1 cellular context compared by ENCODE assay signal in the genomic region with DNA sequence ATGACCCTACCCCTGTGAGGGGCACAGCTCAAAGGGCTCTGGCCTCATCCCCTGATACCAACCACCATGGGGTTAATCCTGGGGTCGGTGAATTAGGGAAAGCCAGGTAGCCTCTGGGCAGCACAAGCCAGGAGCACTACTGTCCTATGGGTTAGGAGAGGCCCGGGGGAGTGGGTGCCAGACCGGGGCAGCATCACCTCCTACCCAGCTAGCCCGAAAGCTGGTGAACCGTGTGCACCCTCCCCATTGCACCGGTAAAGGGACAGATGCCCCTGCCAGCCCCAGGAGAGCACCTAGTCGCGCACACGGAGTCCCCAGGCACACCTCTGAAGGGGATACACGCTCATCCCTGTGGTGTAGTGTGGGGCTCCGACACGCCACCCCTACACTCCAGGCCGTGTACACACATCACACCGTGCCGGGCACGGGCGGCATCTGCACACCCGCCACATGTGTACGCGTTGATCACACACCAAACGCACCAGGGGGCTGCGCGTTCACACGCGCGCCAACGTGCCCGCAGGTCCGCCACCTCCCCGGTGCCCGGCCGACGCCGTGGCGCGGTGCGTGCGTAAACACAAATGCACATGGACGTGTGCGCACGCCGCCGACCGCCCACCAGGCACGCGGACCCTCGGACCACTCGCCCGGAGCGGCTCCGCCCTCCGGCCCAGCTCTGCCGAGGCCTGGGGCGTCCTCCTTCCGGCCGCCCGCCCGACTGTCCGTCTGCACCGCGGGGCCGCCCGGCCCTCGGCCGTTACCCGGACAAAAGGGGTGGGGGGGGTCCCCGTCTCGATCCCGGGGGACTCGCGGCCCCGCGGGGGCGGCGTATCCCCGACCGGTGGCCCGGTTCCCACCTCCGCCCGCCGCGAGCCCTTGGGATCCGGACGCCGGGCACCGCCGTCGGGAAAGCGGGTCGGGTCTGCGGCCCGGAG.
TF ChIP-seq lines count a peak whose summit lies in the region.

No MANE protein-coding gene starts in this region.

TF ChIP-seq in HepG2, 621 proteins besides CTCF, POLR2A, EP300 and RAD21 (continued from another document and continues in another):
- TF ChIP-seq, protein P1, sequence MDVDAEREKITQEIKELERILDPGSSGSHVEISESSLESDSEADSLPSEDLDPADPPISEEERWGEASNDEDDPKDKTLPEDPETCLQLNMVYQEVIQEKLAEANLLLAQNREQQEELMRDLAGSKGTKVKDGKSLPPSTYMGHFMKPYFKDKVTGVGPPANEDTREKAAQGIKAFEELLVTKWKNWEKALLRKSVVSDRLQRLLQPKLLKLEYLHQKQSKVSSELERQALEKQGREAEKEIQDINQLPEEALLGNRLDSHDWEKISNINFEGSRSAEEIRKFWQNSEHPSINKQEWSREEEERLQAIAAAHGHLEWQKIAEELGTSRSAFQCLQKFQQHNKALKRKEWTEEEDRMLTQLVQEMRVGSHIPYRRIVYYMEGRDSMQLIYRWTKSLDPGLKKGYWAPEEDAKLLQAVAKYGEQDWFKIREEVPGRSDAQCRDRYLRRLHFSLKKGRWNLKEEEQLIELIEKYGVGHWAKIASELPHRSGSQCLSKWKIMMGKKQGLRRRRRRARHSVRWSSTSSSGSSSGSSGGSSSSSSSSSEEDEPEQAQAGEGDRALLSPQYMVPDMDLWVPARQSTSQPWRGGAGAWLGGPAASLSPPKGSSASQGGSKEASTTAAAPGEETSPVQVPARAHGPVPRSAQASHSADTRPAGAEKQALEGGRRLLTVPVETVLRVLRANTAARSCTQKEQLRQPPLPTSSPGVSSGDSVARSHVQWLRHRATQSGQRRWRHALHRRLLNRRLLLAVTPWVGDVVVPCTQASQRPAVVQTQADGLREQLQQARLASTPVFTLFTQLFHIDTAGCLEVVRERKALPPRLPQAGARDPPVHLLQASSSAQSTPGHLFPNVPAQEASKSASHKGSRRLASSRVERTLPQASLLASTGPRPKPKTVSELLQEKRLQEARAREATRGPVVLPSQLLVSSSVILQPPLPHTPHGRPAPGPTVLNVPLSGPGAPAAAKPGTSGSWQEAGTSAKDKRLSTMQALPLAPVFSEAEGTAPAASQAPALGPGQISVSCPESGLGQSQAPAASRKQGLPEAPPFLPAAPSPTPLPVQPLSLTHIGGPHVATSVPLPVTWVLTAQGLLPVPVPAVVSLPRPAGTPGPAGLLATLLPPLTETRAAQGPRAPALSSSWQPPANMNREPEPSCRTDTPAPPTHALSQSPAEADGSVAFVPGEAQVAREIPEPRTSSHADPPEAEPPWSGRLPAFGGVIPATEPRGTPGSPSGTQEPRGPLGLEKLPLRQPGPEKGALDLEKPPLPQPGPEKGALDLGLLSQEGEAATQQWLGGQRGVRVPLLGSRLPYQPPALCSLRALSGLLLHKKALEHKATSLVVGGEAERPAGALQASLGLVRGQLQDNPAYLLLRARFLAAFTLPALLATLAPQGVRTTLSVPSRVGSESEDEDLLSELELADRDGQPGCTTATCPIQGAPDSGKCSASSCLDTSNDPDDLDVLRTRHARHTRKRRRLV (CRISPR knock-in tag; IDR thresholded peaks at IDR 0.05), result no peak
- 0 out of 2 replicates have a peak, but pooled peaks have one; percentile 6 for TF ChIP-seq ZNF777 (CRISPR knock-in tag; IDR thresholded peaks at IDR 0.05)
- peak; percentile 73; the same call in 1 of the 2 replicates for TF ChIP-seq SAP130 (CRISPR knock-in tag; IDR thresholded peaks at IDR 0.05; ENCODE audit: low read depth)
- no peak for TF ChIP-seq SNRNP70 (IDR thresholded peaks at IDR 0.05; ENCODE audit: low read depth, low read length)
- TF ChIP-seq, protein P2, sequence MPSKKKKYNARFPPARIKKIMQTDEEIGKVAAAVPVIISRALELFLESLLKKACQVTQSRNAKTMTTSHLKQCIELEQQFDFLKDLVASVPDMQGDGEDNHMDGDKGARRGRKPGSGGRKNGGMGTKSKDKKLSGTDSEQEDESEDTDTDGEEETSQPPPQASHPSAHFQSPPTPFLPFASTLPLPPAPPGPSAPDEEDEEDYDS (CRISPR knock-in tag; IDR thresholded peaks at IDR 0.05), result no peak
- no peak for TF ChIP-seq ZBTB38 (CRISPR knock-in tag; IDR thresholded peaks at IDR 0.05)
- TF ChIP-seq, protein P3, sequence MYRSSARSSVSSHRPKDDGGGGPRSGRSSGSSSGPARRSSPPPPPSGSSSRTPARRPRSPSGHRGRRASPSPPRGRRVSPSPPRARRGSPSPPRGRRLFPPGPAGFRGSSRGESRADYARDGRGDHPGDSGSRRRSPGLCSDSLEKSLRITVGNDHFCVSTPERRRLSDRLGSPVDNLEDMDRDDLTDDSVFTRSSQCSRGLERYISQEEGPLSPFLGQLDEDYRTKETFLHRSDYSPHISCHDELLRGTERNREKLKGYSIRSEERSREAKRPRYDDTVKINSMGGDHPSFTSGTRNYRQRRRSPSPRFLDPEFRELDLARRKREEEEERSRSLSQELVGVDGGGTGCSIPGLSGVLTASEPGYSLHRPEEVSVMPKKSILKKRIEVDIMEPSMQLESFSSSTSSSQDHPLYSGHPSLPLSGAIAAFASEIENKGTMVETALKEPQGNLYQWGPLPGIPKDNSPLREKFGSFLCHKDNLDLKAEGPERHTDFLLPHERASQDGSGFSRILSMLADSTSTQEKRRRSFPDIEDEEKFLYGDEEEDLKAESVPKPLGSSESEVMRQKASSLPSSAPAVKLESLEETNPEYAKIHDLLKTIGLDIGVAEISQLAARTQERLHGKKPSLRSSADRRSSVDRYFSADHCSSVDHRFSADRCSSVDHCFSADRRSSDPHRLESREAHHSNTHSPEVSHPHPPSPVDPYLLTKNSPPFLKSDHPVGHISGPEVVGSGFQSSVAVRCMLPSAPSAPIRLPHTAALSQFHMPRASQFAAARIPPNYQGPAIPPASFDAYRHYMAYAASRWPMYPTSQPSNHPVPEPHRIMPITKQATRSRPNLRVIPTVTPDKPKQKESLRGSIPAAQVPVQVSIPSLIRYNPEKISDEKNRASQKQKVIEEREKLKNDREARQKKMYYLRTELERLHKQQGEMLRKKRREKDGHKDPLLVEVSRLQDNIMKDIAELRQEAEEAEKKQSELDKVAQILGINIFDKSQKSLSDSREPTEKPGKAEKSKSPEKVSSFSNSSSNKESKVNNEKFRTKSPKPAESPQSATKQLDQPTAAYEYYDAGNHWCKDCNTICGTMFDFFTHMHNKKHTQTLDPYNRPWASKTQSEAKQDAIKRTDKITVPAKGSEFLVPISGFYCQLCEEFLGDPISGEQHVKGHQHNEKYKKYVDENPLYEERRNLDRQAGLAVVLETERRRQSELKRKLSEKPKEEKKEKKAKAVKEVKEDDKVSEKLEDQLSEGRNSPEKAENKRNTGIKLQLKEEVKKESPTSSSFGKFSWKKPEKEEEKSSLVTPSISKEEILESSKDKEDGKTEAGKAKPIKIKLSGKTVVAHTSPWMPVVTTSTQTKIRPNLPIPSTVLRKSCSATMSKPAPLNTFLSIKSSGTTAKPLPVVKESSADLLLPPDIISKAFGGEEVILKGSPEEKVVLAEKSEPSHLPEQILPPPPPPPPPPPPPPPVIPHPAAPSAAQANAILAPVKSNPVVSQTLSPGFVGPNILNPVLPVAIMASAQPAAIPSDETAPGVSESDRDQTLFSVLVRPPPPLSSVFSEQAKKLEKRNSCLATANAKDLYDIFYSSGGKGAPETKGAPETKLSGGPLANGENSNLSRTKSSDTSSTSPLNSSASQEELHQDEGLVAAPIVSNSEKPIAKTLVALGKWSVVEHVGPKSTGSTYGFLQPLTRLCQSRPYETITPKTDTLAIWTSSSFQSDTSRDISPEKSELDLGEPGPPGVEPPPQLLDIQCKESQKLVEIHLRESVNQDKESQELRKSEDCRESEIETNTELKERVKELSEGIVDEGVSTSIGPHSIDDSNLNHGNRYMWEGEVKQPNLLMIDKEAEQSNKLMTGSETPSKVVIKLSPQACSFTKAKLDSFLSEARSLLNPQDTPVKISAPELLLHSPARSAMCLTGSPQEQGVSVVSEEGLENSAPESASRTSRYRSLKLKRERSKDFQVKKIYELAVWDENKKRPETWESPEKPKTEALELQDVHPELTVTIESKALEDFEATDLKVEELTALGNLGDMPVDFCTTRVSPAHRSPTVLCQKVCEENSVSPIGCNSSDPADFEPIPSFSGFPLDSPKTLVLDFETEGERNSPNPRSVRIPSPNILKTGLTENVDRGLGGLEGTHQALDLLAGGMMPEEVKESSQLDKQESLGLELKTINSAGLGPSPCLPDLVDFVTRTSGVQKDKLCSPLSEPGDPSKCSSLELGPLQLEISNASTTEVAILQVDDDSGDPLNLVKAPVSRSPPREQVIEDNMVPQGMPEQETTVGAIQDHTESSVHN (CRISPR knock-in tag; IDR thresholded peaks at IDR 0.05), result no peak
- no peak for TF ChIP-seq PTBP1 (IDR thresholded peaks at IDR 0.05; ENCODE audit: low read depth, low read length, poor library complexity, severe bottlenecking)
- peak; percentile 49; the same call in 1 of the 2 replicates for TF ChIP-seq ZFP82 (CRISPR knock-in tag; IDR thresholded peaks at IDR 0.05; ENCODE audit: borderline replicate concordance)
- no peak for TF ChIP-seq CCDC6 (CRISPR knock-in tag; IDR thresholded peaks at IDR 0.05)
- TF ChIP-seq, protein P4, sequence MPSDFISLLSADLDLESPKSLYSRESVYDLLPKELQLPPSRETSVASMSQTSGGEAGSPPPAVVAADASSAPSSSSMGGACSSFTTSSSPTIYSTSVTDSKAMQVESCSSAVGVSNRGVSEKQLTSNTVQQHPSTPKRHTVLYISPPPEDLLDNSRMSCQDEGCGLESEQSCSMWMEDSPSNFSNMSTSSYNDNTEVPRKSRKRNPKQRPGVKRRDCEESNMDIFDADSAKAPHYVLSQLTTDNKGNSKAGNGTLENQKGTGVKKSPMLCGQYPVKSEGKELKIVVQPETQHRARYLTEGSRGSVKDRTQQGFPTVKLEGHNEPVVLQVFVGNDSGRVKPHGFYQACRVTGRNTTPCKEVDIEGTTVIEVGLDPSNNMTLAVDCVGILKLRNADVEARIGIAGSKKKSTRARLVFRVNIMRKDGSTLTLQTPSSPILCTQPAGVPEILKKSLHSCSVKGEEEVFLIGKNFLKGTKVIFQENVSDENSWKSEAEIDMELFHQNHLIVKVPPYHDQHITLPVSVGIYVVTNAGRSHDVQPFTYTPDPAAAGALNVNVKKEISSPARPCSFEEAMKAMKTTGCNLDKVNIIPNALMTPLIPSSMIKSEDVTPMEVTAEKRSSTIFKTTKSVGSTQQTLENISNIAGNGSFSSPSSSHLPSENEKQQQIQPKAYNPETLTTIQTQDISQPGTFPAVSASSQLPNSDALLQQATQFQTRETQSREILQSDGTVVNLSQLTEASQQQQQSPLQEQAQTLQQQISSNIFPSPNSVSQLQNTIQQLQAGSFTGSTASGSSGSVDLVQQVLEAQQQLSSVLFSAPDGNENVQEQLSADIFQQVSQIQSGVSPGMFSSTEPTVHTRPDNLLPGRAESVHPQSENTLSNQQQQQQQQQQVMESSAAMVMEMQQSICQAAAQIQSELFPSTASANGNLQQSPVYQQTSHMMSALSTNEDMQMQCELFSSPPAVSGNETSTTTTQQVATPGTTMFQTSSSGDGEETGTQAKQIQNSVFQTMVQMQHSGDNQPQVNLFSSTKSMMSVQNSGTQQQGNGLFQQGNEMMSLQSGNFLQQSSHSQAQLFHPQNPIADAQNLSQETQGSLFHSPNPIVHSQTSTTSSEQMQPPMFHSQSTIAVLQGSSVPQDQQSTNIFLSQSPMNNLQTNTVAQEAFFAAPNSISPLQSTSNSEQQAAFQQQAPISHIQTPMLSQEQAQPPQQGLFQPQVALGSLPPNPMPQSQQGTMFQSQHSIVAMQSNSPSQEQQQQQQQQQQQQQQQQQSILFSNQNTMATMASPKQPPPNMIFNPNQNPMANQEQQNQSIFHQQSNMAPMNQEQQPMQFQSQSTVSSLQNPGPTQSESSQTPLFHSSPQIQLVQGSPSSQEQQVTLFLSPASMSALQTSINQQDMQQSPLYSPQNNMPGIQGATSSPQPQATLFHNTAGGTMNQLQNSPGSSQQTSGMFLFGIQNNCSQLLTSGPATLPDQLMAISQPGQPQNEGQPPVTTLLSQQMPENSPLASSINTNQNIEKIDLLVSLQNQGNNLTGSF (CRISPR knock-in tag; IDR thresholded peaks at IDR 0.05), result peak; percentile 26; the same call in 1 of the 2 replicates
- TF ChIP-seq ZNF674 (CRISPR knock-in tag; IDR thresholded peaks at IDR 0.05; ENCODE audit: low read depth), result no peak
- peak; percentile 42; the same call in 1 of the 2 replicates for TF ChIP-seq TBX2 (CRISPR knock-in tag; IDR thresholded peaks at IDR 0.05; ENCODE audit: borderline replicate concordance)
- TF ChIP-seq ZNF569 (CRISPR knock-in tag; IDR thresholded peaks at IDR 0.05; ENCODE audit: borderline replicate concordance), result no peak
- TF ChIP-seq ZNF143 (CRISPR knock-in tag; IDR thresholded peaks at IDR 0.05), result 0 out of 2 replicates have a peak, but pooled peaks have one; percentile 52
- 0 out of 2 replicates have a peak, but pooled peaks have one; percentile 17 for TF ChIP-seq ZNF235 (CRISPR knock-in tag; IDR thresholded peaks at IDR 0.05; ENCODE audit: borderline replicate concordance)
- TF ChIP-seq, protein P5, sequence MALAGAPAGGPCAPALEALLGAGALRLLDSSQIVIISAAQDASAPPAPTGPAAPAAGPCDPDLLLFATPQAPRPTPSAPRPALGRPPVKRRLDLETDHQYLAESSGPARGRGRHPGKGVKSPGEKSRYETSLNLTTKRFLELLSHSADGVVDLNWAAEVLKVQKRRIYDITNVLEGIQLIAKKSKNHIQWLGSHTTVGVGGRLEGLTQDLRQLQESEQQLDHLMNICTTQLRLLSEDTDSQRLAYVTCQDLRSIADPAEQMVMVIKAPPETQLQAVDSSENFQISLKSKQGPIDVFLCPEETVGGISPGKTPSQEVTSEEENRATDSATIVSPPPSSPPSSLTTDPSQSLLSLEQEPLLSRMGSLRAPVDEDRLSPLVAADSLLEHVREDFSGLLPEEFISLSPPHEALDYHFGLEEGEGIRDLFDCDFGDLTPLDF (CRISPR knock-in tag; IDR thresholded peaks at IDR 0.05), result no peak
- TF ChIP-seq, protein P6, sequence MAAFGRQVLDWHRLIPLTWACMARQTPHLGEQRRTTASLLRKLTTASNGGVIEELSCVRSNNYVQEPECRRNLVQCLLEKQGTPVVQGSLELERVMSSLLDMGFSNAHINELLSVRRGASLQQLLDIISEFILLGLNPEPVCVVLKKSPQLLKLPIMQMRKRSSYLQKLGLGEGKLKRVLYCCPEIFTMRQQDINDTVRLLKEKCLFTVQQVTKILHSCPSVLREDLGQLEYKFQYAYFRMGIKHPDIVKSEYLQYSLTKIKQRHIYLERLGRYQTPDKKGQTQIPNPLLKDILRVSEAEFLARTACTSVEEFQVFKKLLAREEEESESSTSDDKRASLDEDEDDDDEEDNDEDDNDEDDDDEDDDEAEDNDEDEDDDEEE (CRISPR knock-in tag; IDR thresholded peaks at IDR 0.05), result peak; percentile 40; the same call in 1 of the 2 replicates
- TF ChIP-seq, protein P7, sequence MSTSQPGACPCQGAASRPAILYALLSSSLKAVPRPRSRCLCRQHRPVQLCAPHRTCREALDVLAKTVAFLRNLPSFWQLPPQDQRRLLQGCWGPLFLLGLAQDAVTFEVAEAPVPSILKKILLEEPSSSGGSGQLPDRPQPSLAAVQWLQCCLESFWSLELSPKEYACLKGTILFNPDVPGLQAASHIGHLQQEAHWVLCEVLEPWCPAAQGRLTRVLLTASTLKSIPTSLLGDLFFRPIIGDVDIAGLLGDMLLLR (CRISPR knock-in tag; IDR thresholded peaks at IDR 0.05), result peak; percentile 67; the same call in 1 of the 2 replicates
- no peak for TF ChIP-seq RFX3 (CRISPR knock-in tag; IDR thresholded peaks at IDR 0.05)
- TF ChIP-seq, protein P8, sequence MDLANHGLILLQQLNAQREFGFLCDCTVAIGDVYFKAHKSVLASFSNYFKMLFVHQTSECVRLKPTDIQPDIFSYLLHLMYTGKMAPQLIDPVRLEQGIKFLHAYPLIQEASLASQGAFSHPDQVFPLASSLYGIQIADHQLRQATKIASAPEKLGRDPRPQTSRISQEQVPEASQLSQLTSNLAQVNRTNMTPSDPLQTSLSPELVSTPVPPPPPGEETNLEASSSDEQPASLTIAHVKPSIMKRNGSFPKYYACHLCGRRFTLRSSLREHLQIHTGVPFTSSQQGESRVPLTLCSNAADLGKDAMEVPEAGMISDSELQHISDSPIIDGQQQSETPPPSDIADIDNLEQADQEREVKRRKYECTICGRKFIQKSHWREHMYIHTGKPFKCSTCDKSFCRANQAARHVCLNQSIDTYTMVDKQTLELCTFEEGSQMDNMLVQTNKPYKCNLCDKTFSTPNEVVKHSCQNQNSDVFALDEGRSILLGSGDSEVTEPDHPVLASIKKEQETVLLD (CRISPR knock-in tag; IDR thresholded peaks at IDR 0.05; ENCODE audit: low read depth), result no peak
